Comparison of ENCODE assay signal across 8 cellular contexts in genomic region chr5:68251804-68252648, GRCh38. TPM values are rescaled to one million over a fixed set of nuclear protein-coding genes. Genes with fewer than 3 reads are reported as not detected.
A peak's percentile ranks its signal among the peaks of the same experiment; 100 is the strongest.
DNase-seq lines count a peak whose midpoint lies in the region; ATAC-seq and TF ChIP-seq lines count a peak whose summit lies in the region.

No MANE protein-coding gene starts in this region.

- H4K91ac ChIP-seq in trophoblast cell (ENCODE audit: low read depth, low read length), result peak overlapping the region; percentile 60

- no peaks in the 10 kb centered on the region for H3K9me3 ChIP-seq in CD4-positive, alpha-beta T cell (ENCODE audit: control insufficient read depth, low read length)
- H3K9me3 ChIP-seq in T-helper 17 cell (ENCODE audit: control insufficient read depth, low read length, poor library complexity, severe bottlenecking) (no peaks in the 10 kb centered on the region), trophoblast cell (ENCODE audit: insufficient read depth, low read depth, low read length) (no peaks in the 10 kb centered on the region), WERI-Rb-1 (ENCODE audit: severe bottlenecking) (no peaks in the 10 kb centered on the region)

- no peak for DNase-seq in CD4-positive, alpha-beta T cell
- no peak for DNase-seq in T-helper 17 cell
- DNase-seq in fibroblast of pulmonary artery (ENCODE audit: low read depth), result peak; percentile 86
- DNase-seq in trophoblast cell, result no peak
- no peak for DNase-seq in COR-L47 (lab: John Stamatoyannopoulos, UW)
- no peak for DNase-seq in foreskin melanocyte
- no peak for DNase-seq in WERI-Rb-1

- no peaks in the 10 kb centered on the region for H3K9me3 Mint-ChIP-seq in CD4-positive, alpha-beta T cell

- WGBS in trophoblast cell (ENCODE audit: extremely low coverage, insufficient coverage, insufficient read length), result no CpG with 5 or more reads among the region's 7 CpGs

- peaks cover 0 to 5% of the 10 kb centered on the region in 2 experiments for H3K36me3 ChIP-seq in trophoblast cell (ENCODE audit: control insufficient read depth in 1 of 2, insufficient read depth in 2 of 2, low read length in 2 of 2)
- no peaks in the 10 kb centered on the region; the same call in 1 of the 2 replicates for H3K36me3 ChIP-seq in WERI-Rb-1

- peaks cover 13 to 14% of the 10 kb centered on the region in 2 experiments for H3K4me1 ChIP-seq in trophoblast cell (ENCODE audit: control insufficient read depth in 1 of 2, insufficient read depth in 2 of 2, low read length in 2 of 2)

- no peak overlapping the region for H3K23ac ChIP-seq in trophoblast cell (ENCODE audit: low read length)

- H2BK5ac ChIP-seq in trophoblast cell (ENCODE audit: low read depth, low read length, poor library complexity), result no peak overlapping the region

- peaks cover 8% of the 10 kb centered on the region for H3K79me2 ChIP-seq in trophoblast cell (ENCODE audit: control insufficient read depth, insufficient read depth, low read length, poor library complexity)

- H3K36me3 Mint-ChIP-seq in CD4-positive, alpha-beta T cell (ENCODE audit: low read depth), result peaks cover under 1% of the 10 kb centered on the region
- H3K36me3 Mint-ChIP-seq in T-helper 17 cell (ENCODE audit: low read depth), result no peaks in the 10 kb centered on the region

- H3K18ac ChIP-seq in trophoblast cell (ENCODE audit: low read length), result peak overlapping the region; percentile 80

- no peak overlapping the region for H4K8ac ChIP-seq in trophoblast cell (ENCODE audit: low read depth, low read length)

- no peak overlapping the region for H3K4me3 ChIP-seq in fibroblast of pulmonary artery (replicated peaks; ENCODE audit: low read depth, low read length)
- H3K4me3 ChIP-seq in trophoblast cell (ENCODE audit: low read depth, low read length), result no peak overlapping the region
- no peak overlapping the region for H3K4me3 ChIP-seq in WERI-Rb-1 (ENCODE audit: low read depth, low read length)

- peak overlapping the region; percentile 44 for H3K27ac ChIP-seq in CD4-positive, alpha-beta T cell (ENCODE audit: low read depth, low read length)
- no peak overlapping the region for H3K27ac ChIP-seq in trophoblast cell (ENCODE audit: low read depth, low read length)
- no peak overlapping the region for H3K27ac ChIP-seq in WERI-Rb-1

- CTCF ChIA-PET in CD4-positive, alpha-beta T cell (lab: Charles Lee), result interaction anchor here (0.7 to 2.3 kb wide), 12 partner anchors 10 to 1006 kb away, joined by 3 to 13 read pairs (median 5); no protein-coding TSS in a partner anchor

- no peak overlapping the region for H3K4me2 ChIP-seq in trophoblast cell (ENCODE audit: low read length)

- peak overlapping the region; percentile 2 for H3K4me3 Mint-ChIP-seq in CD4-positive, alpha-beta T cell
- H3K4me3 Mint-ChIP-seq in T-helper 17 cell, result peak overlapping the region; percentile 49

- POLR2A ChIA-PET in CD4-positive, alpha-beta T cell (lab: Charles Lee), result interaction anchor here (1.0 to 4.5 kb wide), 8 partner anchors 8 to 1091 kb away, joined by 3 to 22 read pairs (median 4); partner anchors contain the start of gene PIK3R1

- H3K9ac ChIP-seq in trophoblast cell (ENCODE audit: low read length), result no peak overlapping the region

- intact Hi-C loops in CD4-positive, alpha-beta T cell (cut with DNase I, micrococcal nuclease), result loop anchor here (1.0 to 10.0 kb wide), 7 partner anchors 35 to 1095 kb away; partner anchors contain the start of gene PIK3R1 (in 2 of the 2)

- H3K4me1 Mint-ChIP-seq in CD4-positive, alpha-beta T cell (ENCODE audit: low read depth), result peaks cover 91% of the 10 kb centered on the region
- peaks cover 72% of the 10 kb centered on the region for H3K4me1 Mint-ChIP-seq in T-helper 17 cell

- H2AFZ ChIP-seq in trophoblast cell (ENCODE audit: insufficient read depth, low read length, poor library complexity), result no peak overlapping the region

- ATAC-seq in CD4-positive, alpha-beta T cell (ENCODE audit: poor library complexity), result no peak
- no peak for ATAC-seq in T-helper 17 cell
- ATAC-seq in GM21526 (IDR thresholded peaks at IDR 0.05; ENCODE audit: low FRiP score, unreplicated experiment), result no peak

- no peak overlapping the region for H3K14ac ChIP-seq in trophoblast cell (ENCODE audit: low read length)

- peak overlapping the region; percentile 58 for H3K4ac ChIP-seq in trophoblast cell (ENCODE audit: low read depth, low read length)

- TF ChIP-seq CTCF in CD4-positive, alpha-beta T cell (IDR thresholded peaks at IDR 0.05), result no peak
- TF ChIP-seq CTCF in fibroblast of pulmonary artery (IDR thresholded peaks at IDR 0.05; ENCODE audit: low read length, missing control alignments), result no peak
- no peak for TF ChIP-seq CTCF in WERI-Rb-1 (IDR thresholded peaks at IDR 0.05; ENCODE audit: low read depth, low read length)

- H3K79me1 ChIP-seq in trophoblast cell (ENCODE audit: low read length), result peaks cover 3% of the 10 kb centered on the region

- H2BK12ac ChIP-seq in trophoblast cell (ENCODE audit: low read length), result no peak overlapping the region

- no peak overlapping the region for H2BK120ac ChIP-seq in trophoblast cell (ENCODE audit: insufficient read depth, low read length, poor library complexity)

- H2AK5ac ChIP-seq in trophoblast cell (ENCODE audit: low read length), result peak overlapping the region; percentile 64

- H3K27me3 Mint-ChIP-seq in CD4-positive, alpha-beta T cell, result no peaks in the 10 kb centered on the region
- H3K27me3 Mint-ChIP-seq in T-helper 17 cell, result no peaks in the 10 kb centered on the region

- H3K27ac Mint-ChIP-seq in CD4-positive, alpha-beta T cell, result peak overlapping the region; percentile 82
- peak overlapping the region; percentile 94 for H3K27ac Mint-ChIP-seq in T-helper 17 cell

- H3K27me3 ChIP-seq in CD4-positive, alpha-beta T cell (ENCODE audit: control insufficient read depth, insufficient read depth, low read length), result no peaks in the 10 kb centered on the region
- H3K27me3 ChIP-seq in trophoblast cell (ENCODE audit: insufficient read depth, low read length) (no peaks in the 10 kb centered on the region), WERI-Rb-1 (ENCODE audit: insufficient read depth, low read depth, severe bottlenecking) (no peaks in the 10 kb centered on the region)

- H4K12ac ChIP-seq in trophoblast cell (ENCODE audit: low read depth, low read length), result no peak overlapping the region

RNA-seq across cellular contexts. Expression of gene PIK3R1, which starts 36.5 kb away (rescaled TPM):
- total RNA-seq in CD4-positive, alpha-beta T cell, result 100 to 1,000 TPM; 455 to 459 TPM
- total RNA-seq in T-helper 17 cell, result 100 to 1,000 TPM; 212 to 306 TPM
- polyA plus RNA-seq in trophoblast cell (2013), result 94.8 and 100 TPM in 2 replicates
